Comparison of ENCODE assay signal across 10 cellular contexts in genomic region chr7:130277763-130278643, GRCh38. TPM values are rescaled to one million over a fixed set of nuclear protein-coding genes. Genes with fewer than 3 reads are reported as not detected.
DNase-seq lines count a peak whose midpoint lies in the region; ATAC-seq, FAIRE-seq and TF ChIP-seq lines count a peak whose summit lies in the region.
"Had no signal": no experiment of that assay in that cellular context is flagged by ENCODE, and none has a peak within 500 bp of the region (broad histone marks: within the 10 kb centered on the region; RNA-seq: fewer than 3 reads in every experiment).

No MANE protein-coding gene starts in this region.

- H3K27ac ChIP-seq in 22Rv1: no peak overlapping the region
- H3K27ac ChIP-seq in GM23338 (ENCODE audit: low read depth): no peak overlapping the region

- H3F3A ChIP-seq in GM23338 (replicated peaks; ENCODE audit: low read depth): 0 out of 2 replicates have a peak, but pooled peaks cover under 1% of the 10 kb centered on the region

- peaks cover 15% of the 10 kb centered on the region; the same call in 1 of the 2 replicates for H3K9me2 ChIP-seq in GM23338 (ENCODE audit: insufficient read depth)

- no peak overlapping the region for H3K27ac Mint-ChIP-seq in GM23338
- peak overlapping the region; percentile 83 for H3K27ac Mint-ChIP-seq in osteocyte (ENCODE audit: unreplicated experiment)

- ATAC-seq in GM23338 (peak; percentile 68), HG03460 (IDR thresholded peaks at IDR 0.05; ENCODE audit: unreplicated experiment) (no peak)
- ATAC-seq: GM12878 had no signal

- no peaks in the 10 kb centered on the region for H3K27me3 ChIP-seq in GM23338 (ENCODE audit: insufficient read depth)

- H2AFZ ChIP-seq in GM23338: 0 out of 2 replicates have a peak overlapping the region, but pooled peaks have one; percentile 18

- H3K4me1 Mint-ChIP-seq in GM23338: peaks cover 35% of the 10 kb centered on the region
- peaks cover 66% of the 10 kb centered on the region for H3K4me1 Mint-ChIP-seq in osteocyte (ENCODE audit: unreplicated experiment)

- H3K27me3 Mint-ChIP-seq in GM23338 (ENCODE audit: insufficient read depth, low read depth, poor library complexity) (peaks cover 8% of the 10 kb centered on the region), osteocyte (ENCODE audit: unreplicated experiment) (no peaks in the 10 kb centered on the region)

- H3K4me3 Mint-ChIP-seq in GM23338 (no peak overlapping the region), osteocyte (ENCODE audit: unreplicated experiment) (no peak overlapping the region)
- H3K4me3 Mint-ChIP-seq: activated naive CD4-positive, alpha-beta T cell treated with anti-CD3 and anti-CD28 coated beads, Interleukin-2, amount 50 U/mL, for 24 hours had no signal

- no peak overlapping the region for H3K4me3 ChIP-seq in GM23338
- no peak overlapping the region for H3K4me3 ChIP-seq in fibroblast of pulmonary artery (replicated peaks; ENCODE audit: low read depth, low read length)
- H3K4me3 ChIP-seq: GM12878 had no signal

- TF ChIP-seq CTCF in 22Rv1 (IDR thresholded peaks at IDR 0.05) (peak; percentile 88), GM23338 (conservative IDR thresholded peaks at IDR 0.05; ENCODE audit: low read depth in 2 of 2) (peak; percentile 77 to 78), fibroblast of pulmonary artery (IDR thresholded peaks at IDR 0.05; ENCODE audit: low read length, missing control alignments) (peak; percentile 72), osteocyte (IDR thresholded peaks at IDR 0.05) (peak; percentile 62)

- DNase-seq in GM23338 (ENCODE audit: low spot score): peak; percentile 84
- peak; percentile 41 for DNase-seq in SK-MEL-5 (ENCODE audit: low read depth, low spot score)
- DNase-seq in fibroblast of pulmonary artery (ENCODE audit: low read depth): peak; percentile 85
- DNase-seq in osteocyte (ENCODE audit: extremely low spot score, unreplicated experiment): no peak
- DNase-seq in GM19239 (ENCODE audit: insufficient read length, low spot score): no peak
- no peak for DNase-seq in stimulated activated CD4-positive, alpha-beta T cell treated with anti-CD3 and anti-CD28 coated beads, Interleukin-4, amount 100 ng/mL, for 1 hour

- no peaks in the 10 kb centered on the region for H3K36me3 ChIP-seq in GM23338 (ENCODE audit: insufficient read depth)

- H3K4me1 ChIP-seq in GM23338 (ENCODE audit: insufficient read depth): peaks cover 25% of the 10 kb centered on the region

- in situ Hi-C loops in SK-MEL-5 (cut with HindIII; ENCODE audit: low pct_unique_long_range_greater_than_20kb, low sequenced_read_pairs): no loop called here

- H3K36me3 Mint-ChIP-seq in GM23338 (ENCODE audit: low read depth) (no peaks in the 10 kb centered on the region), osteocyte (ENCODE audit: unreplicated experiment) (no peaks in the 10 kb centered on the region)
- H3K36me3 Mint-ChIP-seq: activated naive CD4-positive, alpha-beta T cell treated with anti-CD3 and anti-CD28 coated beads, Interleukin-2, amount 50 U/mL, for 24 hours had no signal

- H3K79me2 ChIP-seq in GM23338 (replicated peaks; ENCODE audit: insufficient read depth): no peaks in the 10 kb centered on the region

- no peaks in the 10 kb centered on the region for H4K20me1 ChIP-seq in GM23338 (replicated peaks; ENCODE audit: insufficient read depth)

- H3K4me2 ChIP-seq in GM23338: no peak overlapping the region

- H3K9me3 Mint-ChIP-seq in GM23338 (no peaks in the 10 kb centered on the region; the same call in 2 of the 3 replicates), osteocyte (ENCODE audit: unreplicated experiment) (no peaks in the 10 kb centered on the region)
- H3K9me3 Mint-ChIP-seq: activated naive CD4-positive, alpha-beta T cell treated with anti-CD3 and anti-CD28 coated beads, Interleukin-2, amount 50 U/mL, for 24 hours had no signal

- no peak for FAIRE-seq in GM19239 (lab: Jason Lieb, UNC)
- FAIRE-seq: GM12878 had no signal

TF ChIP-seq in GM23338, 12 proteins besides CTCF, POLR2A, EP300 and RAD21 (continues in another document):
- TF ChIP-seq REST (IDR thresholded peaks at IDR 0.05; ENCODE audit: unreplicated experiment): no peak

RNA-seq across cellular contexts. Expression of gene CPA2, which starts 11.3 kb away (rescaled TPM):
- total RNA-seq in GM23338 (2014; rRNA removed; shearing (Covaris generic)): not detected in 2 replicates
- polyA plus RNA-seq in GM23338 (2016; fragmentation: Nextera tagmentation; extraction: Ambion mirVana): not detected in 2 replicates
- total RNA-seq in SK-MEL-5 (2014; rRNA removed; shearing (Covaris generic)): not detected in 2 replicates
- polyA plus RNA-seq in SK-MEL-5 (2015; cell fraction: cytosol; rRNA removed): not detected in 2 replicates
- not detected in 2 replicates for polyA plus RNA-seq in SK-MEL-5 (2015; cell fraction: nucleus; rRNA removed)
- total RNA-seq in osteocyte: not detected in 2 replicates

RNA-seq across cellular contexts. Expression of gene CPA4, which starts 15.0 kb away (rescaled TPM):
- total RNA-seq in GM23338 (2014; rRNA removed; shearing (Covaris generic)): not detected in 2 replicates
- polyA plus RNA-seq in GM23338 (2016; fragmentation: Nextera tagmentation; extraction: Ambion mirVana): not detected in 2 replicates
- total RNA-seq in SK-MEL-5 (2014; rRNA removed; shearing (Covaris generic)): 0.11 and 0.16 TPM in 2 replicates
- 0.08 and 0.35 TPM in 2 replicates for polyA plus RNA-seq in SK-MEL-5 (2015; cell fraction: cytosol; rRNA removed)
- 0.46 and 0.98 TPM in 2 replicates for polyA plus RNA-seq in SK-MEL-5 (2015; cell fraction: nucleus; rRNA removed)
- total RNA-seq in osteocyte: 23.6 and 24.7 TPM in 2 replicates

Comparison
In these comparisons a context has a peak if more than half of its experiments do, and no peak if none do; other contexts are left out.
1. DNase-seq: peak in GM23338 (single experiment), SK-MEL-5 (single experiment) and fibroblast of pulmonary artery (single experiment); none in osteocyte (single experiment), GM19239 (single experiment) and stimulated activated CD4-positive, alpha-beta T cell treated with anti-CD3 and anti-CD28 coated beads, Interleukin-4, amount 100 ng/mL, for 1 hour (single experiment).
2. RNA of gene CPA4, which starts 15.0 kb away (total RNA-seq): 23.6 to 24.7 TPM in osteocyte; 0.11 to 0.16 TPM in SK-MEL-5 and not detected in GM23338; every median in the first group is over 10 times any median in the second.
3. Peak in every context shown above with its lines, with median percentiles within 50 percentile points of each other: CTCF ChIP-seq.